In the genomic region with DNA sequence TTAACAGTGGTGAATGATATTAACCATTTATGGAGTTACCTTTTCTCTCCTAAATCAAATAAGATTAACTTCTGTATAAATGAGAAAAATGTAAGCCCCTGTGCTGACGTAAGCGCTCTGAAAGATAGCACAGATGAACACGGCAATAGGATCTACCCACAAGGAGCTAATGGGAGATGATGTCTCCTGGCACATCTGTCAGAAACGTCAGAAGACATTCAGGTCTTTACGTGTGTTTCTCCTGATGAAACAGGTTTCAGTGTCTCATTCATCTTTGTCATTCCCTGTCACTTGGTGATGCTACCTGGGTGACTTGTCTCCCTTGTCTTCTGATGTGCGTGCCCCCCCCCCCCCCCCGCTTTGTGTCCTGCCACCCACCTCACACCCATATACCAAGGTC, we compare ENCODE assay signal across 19 cellular contexts.
"Had no signal": no experiment of that assay in that cellular context is flagged by ENCODE, and none has a peak within 500 bp of the region (broad histone marks: within the 10 kb centered on the region; RNA-seq: fewer than 3 reads in every experiment).

No MANE protein-coding gene starts in this region.

- DNase-seq: activated CD4-positive, alpha-beta T cell treated with anti-CD3 and anti-CD28 coated beads for 1 hour; activated CD4-positive, alpha-beta T cell treated with anti-CD3 and anti-CD28 coated beads, Interleukin-2, amount 50 U/mL, for 48 hours; activated CD8-positive, alpha-beta memory T cell treated with anti-CD3 and anti-CD28 coated beads, Interleukin-2, amount 10 ng/mL, durations not matched to agents 7 days and 5 days; activated naive CD4-positive, alpha-beta T cell treated with anti-CD3 and anti-CD28 coated beads for 36 hours; activated naive CD8-positive, alpha-beta T cell treated with anti-CD3 and anti-CD28 coated beads, Interleukin-2, amount 50 U/mL, for 24 hours; activated T-cell treated with anti-CD3 and anti-CD28 coated beads, Interleukin-2, amount 50 U/mL, for 1 hour; aorta; cerebellar nuclear complex; effector memory CD4-positive, alpha-beta T cell; stimulated activated naive CD8-positive, alpha-beta T cell treated with anti-CD3 and anti-CD28 coated beads, Interleukin-15, Interleukin-2, amounts not matched to agents 100 U/mL and 50 U/mL, for 24 hours; T-helper 1 cell; upper lobe of right lung had no signal

- H3K9me3 ChIP-seq: upper lobe of right lung had no signal

- H3K4me1 ChIP-seq: neural progenitor cell had no signal

- ATAC-seq: activated CD8-positive, alpha-beta memory T cell treated with anti-CD3 and anti-CD28 coated beads, Interleukin-2, amount 10 ng/mL, durations not matched to agents 7 days and 5 days; activated naive CD8-positive, alpha-beta T cell treated with anti-CD3 and anti-CD28 coated beads, Interleukin-2, amount 50 U/mL, for 24 hours; SK-N-SH treated with all-trans-retinoic acid at 6 μM for 48 hours; stimulated activated naive CD8-positive, alpha-beta T cell treated with anti-CD3 and anti-CD28 coated beads, Interleukin-15, Interleukin-2, amounts not matched to agents 100 U/mL and 50 U/mL, for 24 hours had no signal

- H3K9me3 Mint-ChIP-seq: activated naive CD4-positive, alpha-beta T cell treated with anti-CD3 and anti-CD28 coated beads for 36 hours; activated naive CD8-positive, alpha-beta T cell treated with anti-CD3 and anti-CD28 coated beads, Interleukin-2, amount 50 U/mL, for 24 hours; activated T-helper 2 cell treated with anti-CD3 and anti-CD28 coated beads, Interferon-gamma antibody, Interleukin-2, Interleukin-4, amounts not matched to agents 10 μg/mL and 5 μg/mL and 100 μg/mL, durations not matched to agents 14 hours and 24 hours and 36 hours; dendritic cell treated with granulocyte-macrophage colony-stimulating factor and Interleukin-4, amounts not matched to agents 40 ng/mL and 50 ng/mL, for 4 days had no signal

- H3K27me3 ChIP-seq: hepatocyte, neural progenitor cell, upper lobe of right lung had no signal

- H3K4me1 Mint-ChIP-seq: activated CD8-positive, alpha-beta memory T cell treated with anti-CD3 and anti-CD28 coated beads, Interleukin-2, amount 10 ng/mL, durations not matched to agents 7 days and 5 days had no signal

- H3K4me3 ChIP-seq: hepatocyte, neural progenitor cell, skin epidermis, upper lobe of right lung had no signal

- H3K27ac ChIP-seq: hepatocyte, neural progenitor cell had no signal

- H3K27ac Mint-ChIP-seq: activated CD8-positive, alpha-beta memory T cell treated with anti-CD3 and anti-CD28 coated beads, Interleukin-2, amount 10 ng/mL, durations not matched to agents 7 days and 5 days; activated naive CD4-positive, alpha-beta T cell treated with anti-CD3 and anti-CD28 coated beads for 36 hours; activated naive CD8-positive, alpha-beta T cell treated with anti-CD3 and anti-CD28 coated beads, Interleukin-2, amount 50 U/mL, for 24 hours; activated T-helper 2 cell treated with anti-CD3 and anti-CD28 coated beads, Interferon-gamma antibody, Interleukin-2, Interleukin-4, amounts not matched to agents 10 μg/mL and 5 μg/mL and 100 μg/mL, durations not matched to agents 14 hours and 24 hours and 36 hours; dendritic cell treated with granulocyte-macrophage colony-stimulating factor and Interleukin-4, amounts not matched to agents 40 ng/mL and 50 ng/mL, for 4 days; neural progenitor cell had no signal

- H3K9ac ChIP-seq: neural progenitor cell, parathyroid adenoma had no signal

- H3K4me3 Mint-ChIP-seq: activated CD8-positive, alpha-beta memory T cell treated with anti-CD3 and anti-CD28 coated beads, Interleukin-2, amount 10 ng/mL, durations not matched to agents 7 days and 5 days; activated naive CD4-positive, alpha-beta T cell treated with anti-CD3 and anti-CD28 coated beads for 36 hours; activated naive CD8-positive, alpha-beta T cell treated with anti-CD3 and anti-CD28 coated beads, Interleukin-2, amount 50 U/mL, for 24 hours; dendritic cell treated with granulocyte-macrophage colony-stimulating factor and Interleukin-4, amounts not matched to agents 40 ng/mL and 50 ng/mL, for 4 days; neural progenitor cell had no signal

- H3K4me2 ChIP-seq: hepatocyte, neural progenitor cell had no signal

- H3K27me3 Mint-ChIP-seq: activated CD8-positive, alpha-beta memory T cell treated with anti-CD3 and anti-CD28 coated beads, Interleukin-2, amount 10 ng/mL, durations not matched to agents 7 days and 5 days; activated naive CD8-positive, alpha-beta T cell treated with anti-CD3 and anti-CD28 coated beads, Interleukin-2, amount 50 U/mL, for 24 hours; dendritic cell treated with granulocyte-macrophage colony-stimulating factor and Interleukin-4, amounts not matched to agents 40 ng/mL and 50 ng/mL, for 4 days had no signal

- H2AFZ ChIP-seq: hepatocyte, neural progenitor cell, parathyroid adenoma had no signal
